10 cellular contexts compared by ENCODE assay signal in genomic region chr7:128351296-128352123, GRCh38. TPM values are rescaled to one million over a fixed set of nuclear protein-coding genes. Genes with fewer than 3 reads are reported as not detected.
DNase-seq lines count a peak whose midpoint lies in the region; ATAC-seq and TF ChIP-seq lines count a peak whose summit lies in the region.
"Had no signal": no experiment of that assay in that cellular context is flagged by ENCODE, and none has a peak within 500 bp of the region (broad histone marks: within the 10 kb centered on the region; RNA-seq: fewer than 3 reads in every experiment).

No MANE protein-coding gene starts in this region.

- H3K4me3 ChIP-seq in breast epithelium: peak overlapping the region; percentile 21 to 61 (median 38)
- H3K4me3 ChIP-seq in ascending aorta: peak overlapping the region; percentile 51 to 68
- H3K4me3 ChIP-seq in lower lobe of right lung: peak overlapping the region; percentile 22
- H3K4me3 ChIP-seq in upper lobe of left lung: peak overlapping the region in 3 of 4 donors; percentile 21 to 39 (median 39)

- no TSS peak for BruUV-seq in MCF 10A (replicated peaks; lab: Mats Ljungman, UMichigan)

- intact Hi-C loops in breast epithelium (cut with DNase I; ENCODE audit: low total_unique reads): no loop called here
- intact Hi-C loops in MCF 10A (cut with micrococcal nuclease): no loop called here
- intact Hi-C loops in ascending aorta (cut with DNase I): loop anchor here (1.0 kb wide), 1 partner anchor 36 kb away; no protein-coding TSS in a partner anchor
- intact Hi-C loops in lower lobe of right lung (cut with DNase I): no loop called here

- no peak overlapping the region for H3K4me3 Mint-ChIP-seq in MCF 10A (ENCODE audit: unreplicated experiment)

- no peak overlapping the region for H3K27ac Mint-ChIP-seq in MCF 10A (ENCODE audit: low read depth, unreplicated experiment)

- peaks cover 7% of the 10 kb centered on the region for H3K4me1 Mint-ChIP-seq in MCF 10A (ENCODE audit: insufficient read depth, unreplicated experiment)

- CTCF ChIA-PET in MCF 10A (lab: Yijun Ruan, JAX): interaction anchor here (0.6 to 8.8 kb wide), 3 partner anchors 36 to 92 kb away, joined by 3 to 372 read pairs (median 5); no protein-coding TSS in a partner anchor

- no peak overlapping the region for H3K27ac ChIP-seq in breast epithelium
- no peak overlapping the region for H3K27ac ChIP-seq in ascending aorta
- H3K27ac ChIP-seq in lower lobe of right lung: no peak overlapping the region
- no peak overlapping the region for H3K27ac ChIP-seq in upper lobe of left lung

- H3K9me3 ChIP-seq in breast epithelium: no peaks in the 10 kb centered on the region
- no peaks in the 10 kb centered on the region for H3K9me3 ChIP-seq in ascending aorta
- H3K9me3 ChIP-seq in lower lobe of right lung: no peaks in the 10 kb centered on the region
- no peaks in the 10 kb centered on the region for H3K9me3 ChIP-seq in upper lobe of left lung

- peak; percentile 7 to 13 for ATAC-seq in lower lobe of right lung
- peak in 1 of 2 donors; percentile 30 for ATAC-seq in upper lobe of left lung (ENCODE audit: low FRiP score in 2 of 2)
- ATAC-seq in HG03565 (IDR thresholded peaks at IDR 0.05; ENCODE audit: unreplicated experiment): no peak

- peaks cover 34% of the 10 kb centered on the region for H3K27me3 Mint-ChIP-seq in MCF 10A (ENCODE audit: insufficient read depth, unreplicated experiment)

- POLR2A ChIA-PET in MCF 10A (lab: Yijun Ruan, JAX): no interaction called here

- H3K9me3 Mint-ChIP-seq in MCF 10A (ENCODE audit: unreplicated experiment): no peaks in the 10 kb centered on the region

- DNase-seq in breast epithelium (ENCODE audit: low spot score in 2 of 2) (no peak), MCF 10A (ENCODE audit: unreplicated experiment) (no peak), ascending aorta (ENCODE audit: low spot score in 2 of 2) (no peak), lower lobe of right lung (no peak), upper lobe of left lung (peak in 1 of 2 donors; percentile 86), NCI-H1092 (lab: John Stamatoyannopoulos, UW) (no peak)
- DNase-seq in stimulated activated CD8-positive, alpha-beta memory T cell treated with anti-CD3 and anti-CD28 coated beads, Interleukin-4, amount 100 ng/mL, for 48 hours: no peak
- DNase-seq: SHP77 had no signal

- no peak for TF ChIP-seq POLR2A in breast epithelium (IDR thresholded peaks at IDR 0.05)
- TF ChIP-seq POLR2A in upper lobe of left lung (IDR thresholded peaks at IDR 0.05): no peak

- WGBS in upper lobe of left lung, 2 donors: 13 to 24% methylated on average over 16 to 19 of the region's 96 CpGs

- H3K36me3 ChIP-seq in breast epithelium (no peaks in the 10 kb centered on the region), ascending aorta (no peaks in the 10 kb centered on the region), lower lobe of right lung (no peaks in the 10 kb centered on the region), upper lobe of left lung (no peaks in the 10 kb centered on the region)

- H3K4me1 ChIP-seq in breast epithelium: no peaks in the 10 kb centered on the region
- H3K4me1 ChIP-seq in ascending aorta: peaks cover 9 to 10% of the 10 kb centered on the region in 2 donors
- peaks cover 4% of the 10 kb centered on the region for H3K4me1 ChIP-seq in lower lobe of right lung
- H3K4me1 ChIP-seq in upper lobe of left lung: peaks cover 10 to 17% (median 12%) of the 10 kb centered on the region in 4 donors

- H3K36me3 Mint-ChIP-seq in MCF 10A (ENCODE audit: insufficient read depth, unreplicated experiment): no peaks in the 10 kb centered on the region

- TF ChIP-seq CTCF in breast epithelium (IDR thresholded peaks at IDR 0.05) (no peak), MCF 10A (IDR thresholded peaks at IDR 0.05; ENCODE audit: unreplicated experiment) (no peak), ascending aorta (IDR thresholded peaks at IDR 0.05) (no peak), lower lobe of right lung (IDR thresholded peaks at IDR 0.05) (no peak), upper lobe of left lung (IDR thresholded peaks at IDR 0.05) (no peak)

- peaks cover 0 to 35% of the 10 kb centered on the region in 2 donors for H3K27me3 ChIP-seq in breast epithelium
- no peaks in the 10 kb centered on the region for H3K27me3 ChIP-seq in ascending aorta
- peaks cover 46% of the 10 kb centered on the region for H3K27me3 ChIP-seq in lower lobe of right lung (ENCODE audit: low read depth)
- H3K27me3 ChIP-seq in upper lobe of left lung: peaks cover 0 to 19% (median 10%) of the 10 kb centered on the region in 4 donors

- TF ChIP-seq EP300 in upper lobe of left lung (IDR thresholded peaks at IDR 0.05): no peak

RNA-seq across cellular contexts. Expression of gene RBM28, which starts 7.8 kb away (rescaled TPM):
- total RNA-seq in breast epithelium: 10 to 100 TPM; 28.8 to 47.5 (median 35.7) TPM
- 61.5 and 63.8 TPM in 2 replicates for total RNA-seq in MCF 10A (2022)
- total RNA-seq in ascending aorta: 23.8 TPM
- total RNA-seq in lower lobe of right lung: 26.9 TPM
- 100 to 1,000 TPM in 1 of 6 donors, 10 to 100 TPM in 5; 20.1 to 108 (median 29.4) TPM for total RNA-seq in upper lobe of left lung

RNA-seq across cellular contexts. Expression of gene PRRT4, which starts 10.0 kb away (rescaled TPM):
- total RNA-seq in breast epithelium (1 to 10 TPM in 1 of 3 donors, under 1 TPM in 2; under 0.01 to 3.8 (median 0.44) TPM), MCF 10A (2022) (not detected in 2 replicates), ascending aorta (7.6 TPM), lower lobe of right lung (0.47 TPM), upper lobe of left lung (10 to 100 TPM in 1 of 6 donors, 1 to 10 TPM in 2, under 1 TPM in 3; 0.30 to 10.5 (median 0.91) TPM)
- total RNA-seq: kidney epithelial cell had no signal

RNA-seq across cellular contexts. Expression of gene IMPDH1, which starts 58.3 kb away (rescaled TPM):
- total RNA-seq in breast epithelium (10 to 100 TPM; 31.8 to 68.8 (median 58.2) TPM), MCF 10A (2022) (66.4 and 74.0 TPM in 2 replicates), ascending aorta (148 TPM), lower lobe of right lung (93.4 TPM), upper lobe of left lung (100 to 1,000 TPM in 2 of 6 donors, 10 to 100 TPM in 4; 47.2 to 107 (median 81.5) TPM)
